ENCODE assay signal across 15 cellular contexts in the genomic region with DNA sequence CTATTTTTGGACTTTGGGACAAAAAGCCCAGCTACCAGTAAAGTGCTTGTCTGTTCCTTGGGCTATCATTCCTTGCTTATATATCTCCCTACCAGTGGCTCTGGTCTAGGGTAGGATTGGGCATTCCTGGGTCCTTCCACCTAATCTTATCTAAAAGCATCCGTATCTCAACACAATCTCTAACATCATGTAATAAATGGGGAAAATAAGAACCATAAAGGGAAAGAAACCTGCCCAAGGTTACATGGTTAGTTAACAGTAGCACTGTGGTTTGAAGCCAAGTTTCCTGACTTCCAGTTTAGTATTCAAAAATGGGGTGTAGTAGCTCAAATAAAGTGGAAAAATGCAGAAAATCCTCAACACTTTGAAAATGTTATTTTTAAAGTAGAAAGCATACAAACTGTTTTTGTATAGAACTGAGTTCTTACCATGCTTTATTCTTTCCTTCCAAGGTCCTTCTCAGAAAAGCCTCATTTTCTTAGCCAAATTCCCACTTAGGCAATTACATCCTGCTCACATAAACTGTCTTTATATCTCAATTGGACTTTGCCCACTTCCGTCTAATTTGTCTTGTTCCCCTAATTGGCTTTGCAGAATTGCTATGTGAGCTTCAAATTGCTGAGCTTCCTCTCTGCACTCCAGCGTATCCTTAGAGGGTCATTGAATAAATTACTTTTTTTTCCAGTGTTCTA.
"Had no signal": no experiment of that assay in that cellular context is flagged by ENCODE, and none has a peak within 500 bp of the region (broad histone marks: within the 10 kb centered on the region; RNA-seq: fewer than 3 reads in every experiment).

No MANE protein-coding gene starts in this region.

- H3K4me1 Mint-ChIP-seq: activated naive CD4-positive, alpha-beta T cell treated with anti-CD3 and anti-CD28 coated beads, Interleukin-2, amount 10 ng/mL, durations not matched to agents 7 days and 5 days had no signal

- H3K27ac ChIP-seq: ascending aorta, heart right ventricle, lower lobe of right lung, ovary, stomach, testis, upper lobe of right lung had no signal

- H3K4me3 Mint-ChIP-seq: activated CD4-positive, alpha-beta memory T cell treated with anti-CD3 and anti-CD28 coated beads for 36 hours; activated naive CD4-positive, alpha-beta T cell treated with anti-CD3 and anti-CD28 coated beads, Interleukin-2, amount 10 ng/mL, durations not matched to agents 7 days and 5 days; activated T-cell treated with anti-CD3 and anti-CD28 coated beads, Interleukin-2, amount 50 U/mL, for 24 hours; dendritic cell treated with granulocyte-macrophage colony-stimulating factor and Interleukin-4, amounts not matched to agents 40 ng/mL and 50 ng/mL, for 4 days; effector memory CD8-positive, alpha-beta T cell; T-helper 2 cell treated with Interferon-gamma antibody and Interleukin-4, amounts not matched to agents 5 μg/mL and 100 μg/mL, for 36 hours had no signal

- H3K27me3 Mint-ChIP-seq: activated CD4-positive, alpha-beta memory T cell treated with anti-CD3 and anti-CD28 coated beads for 36 hours; activated naive CD4-positive, alpha-beta T cell treated with anti-CD3 and anti-CD28 coated beads, Interleukin-2, amount 10 ng/mL, durations not matched to agents 7 days and 5 days; activated T-cell treated with anti-CD3 and anti-CD28 coated beads, Interleukin-2, amount 50 U/mL, for 24 hours; dendritic cell treated with granulocyte-macrophage colony-stimulating factor and Interleukin-4, amounts not matched to agents 40 ng/mL and 50 ng/mL, for 4 days had no signal

- DNase-seq: activated CD4-positive, alpha-beta memory T cell treated with anti-CD3 and anti-CD28 coated beads for 36 hours; activated CD4-positive, CD25-positive, alpha-beta regulatory T cell treated with anti-CD3 and anti-CD28 coated beads, Interleukin-2, amount 50 U/mL, for 72 hours; activated naive CD4-positive, alpha-beta T cell treated with anti-CD3 and anti-CD28 coated beads, Interleukin-2, amount 10 ng/mL, durations not matched to agents 7 days and 5 days; activated T-cell treated with anti-CD3 and anti-CD28 coated beads, Interleukin-2, amount 50 U/mL, for 24 hours; effector memory CD8-positive, alpha-beta T cell; heart right ventricle; lower lobe of right lung; ovary; stimulated activated CD4-positive, alpha-beta T cell treated with anti-CD3 and anti-CD28 coated beads, Interleukin-1b, Interleukin-23, amount 100 ng/mL, for 48 hours; stomach; testis; upper lobe of right lung had no signal

- H3K4me3 ChIP-seq: ascending aorta, heart right ventricle, lower lobe of right lung, ovary, stomach, testis, upper lobe of right lung had no signal

- H3K9me3 ChIP-seq: lower lobe of right lung, ovary, stomach, testis, upper lobe of right lung had no signal

- H3K27me3 ChIP-seq: ascending aorta, heart right ventricle, ovary, stomach, testis, upper lobe of right lung had no signal

- H3K27ac Mint-ChIP-seq: activated CD4-positive, alpha-beta memory T cell treated with anti-CD3 and anti-CD28 coated beads for 36 hours; activated naive CD4-positive, alpha-beta T cell treated with anti-CD3 and anti-CD28 coated beads, Interleukin-2, amount 10 ng/mL, durations not matched to agents 7 days and 5 days; activated T-cell treated with anti-CD3 and anti-CD28 coated beads, Interleukin-2, amount 50 U/mL, for 24 hours; dendritic cell treated with granulocyte-macrophage colony-stimulating factor and Interleukin-4, amounts not matched to agents 40 ng/mL and 50 ng/mL, for 4 days; effector memory CD8-positive, alpha-beta T cell; T-helper 2 cell treated with Interferon-gamma antibody and Interleukin-4, amounts not matched to agents 5 μg/mL and 100 μg/mL, for 36 hours had no signal

- H3K36me3 Mint-ChIP-seq: activated CD4-positive, alpha-beta memory T cell treated with anti-CD3 and anti-CD28 coated beads for 36 hours; activated naive CD4-positive, alpha-beta T cell treated with anti-CD3 and anti-CD28 coated beads, Interleukin-2, amount 10 ng/mL, durations not matched to agents 7 days and 5 days had no signal

- H3K4me1 ChIP-seq: ascending aorta, heart right ventricle, lower lobe of right lung, stomach, upper lobe of right lung had no signal

- H3K9me3 Mint-ChIP-seq: activated CD4-positive, alpha-beta memory T cell treated with anti-CD3 and anti-CD28 coated beads for 36 hours; activated naive CD4-positive, alpha-beta T cell treated with anti-CD3 and anti-CD28 coated beads, Interleukin-2, amount 10 ng/mL, durations not matched to agents 7 days and 5 days; activated T-cell treated with anti-CD3 and anti-CD28 coated beads, Interleukin-2, amount 50 U/mL, for 24 hours; dendritic cell treated with granulocyte-macrophage colony-stimulating factor and Interleukin-4, amounts not matched to agents 40 ng/mL and 50 ng/mL, for 4 days; effector memory CD8-positive, alpha-beta T cell; T-helper 2 cell treated with Interferon-gamma antibody and Interleukin-4, amounts not matched to agents 5 μg/mL and 100 μg/mL, for 36 hours had no signal

- H3K36me3 ChIP-seq: ascending aorta, heart right ventricle, lower lobe of right lung, ovary, stomach, upper lobe of right lung had no signal
